ENCODE assay signal across 1 cellular context in genomic region chr7:116511552-116512523, GRCh38.
TF ChIP-seq lines count a peak whose summit lies in the region.

No MANE protein-coding gene starts in this region.

TF ChIP-seq in K562, 482 proteins besides CTCF, POLR2A, EP300 and RAD21 (continued from another document and continues in another):
- TF ChIP-seq ATF2 (CRISPR knock-in tag; IDR thresholded peaks at IDR 0.05) (no peak), SMAD4 (CRISPR knock-in tag; conservative IDR thresholded peaks at IDR 0.05) (peak; percentile 77), MCM5 (IDR thresholded peaks at IDR 0.05; ENCODE audit: low read depth) (no peak), ZNF354B (CRISPR knock-in tag; IDR thresholded peaks at IDR 0.05) (0 out of 2 replicates have a peak, but pooled peaks have one; percentile 30), ETV1 (tag; conservative IDR thresholded peaks at IDR 0.05; ENCODE audit: low read depth) (peak; percentile 10), JUND (IDR thresholded peaks at IDR 0.05; ENCODE audit: borderline replicate concordance, low read depth, low read length) (no peak), JUND (tag; IDR thresholded peaks at IDR 0.05; ENCODE audit: borderline replicate concordance, low read depth, low read length) (peak; percentile 47; the same call in 1 of the 3 replicates), MAFG (tag; conservative IDR thresholded peaks at IDR 0.05) (0 out of 2 replicates have a peak, but pooled peaks have one; percentile 6), PHF8 (IDR thresholded peaks at IDR 0.05; ENCODE audit: borderline replicate concordance, low read length) (no peak; the same call in 1 of the 2 replicates), ZNF76 (CRISPR knock-in tag; IDR thresholded peaks at IDR 0.05; ENCODE audit: borderline replicate concordance) (0 out of 2 replicates have a peak, but pooled peaks have one; percentile 52), MXI1 (IDR thresholded peaks at IDR 0.05; ENCODE audit: low read depth, low read length) (peak; percentile 57), ZNF175 (CRISPR knock-in tag; IDR thresholded peaks at IDR 0.05; ENCODE audit: low read depth) (0 out of 2 replicates have a peak, but pooled peaks have one; percentile 56), NR4A1 (CRISPR knock-in tag; IDR thresholded peaks at IDR 0.05) (no peak), NR4A1 (tag; IDR thresholded peaks at IDR 0.05) (peak; percentile 89), CEBPG (CRISPR knock-in tag; IDR thresholded peaks at IDR 0.05) (no peak), CEBPG (tag; conservative IDR thresholded peaks at IDR 0.05 in 1 of 2, IDR thresholded peaks at IDR 0.05 in 1 of 2) (peak in 1 of 2 experiments; percentile 22; a peak in 2 of 4 replicates), MYC (IDR thresholded peaks at IDR 0.05; ENCODE audit: low read depth, low read length) (peak; percentile 97), MYC (CRISPR knock-in tag; IDR thresholded peaks at IDR 0.05; ENCODE audit: borderline replicate concordance, low read depth) (peak; percentile 92), L3MBTL2 (IDR thresholded peaks at IDR 0.05) (peak; percentile 96), HOXB6 (CRISPR knock-in tag; IDR thresholded peaks at IDR 0.05; ENCODE audit: borderline replicate concordance) (no peak), ZSCAN29 (IDR thresholded peaks at IDR 0.05) (no peak), HDAC2 (IDR thresholded peaks at IDR 0.05) (peak; percentile 56; the same call in 1 of the 2 replicates), ZBTB34 (CRISPR knock-in tag; IDR thresholded peaks at IDR 0.05) (no peak), NCOA4 (IDR thresholded peaks at IDR 0.05; ENCODE audit: partially characterized antibody) (no peak), TAF9B (IDR thresholded peaks at IDR 0.05; ENCODE audit: partially characterized antibody) (peak; percentile 66), PREB (CRISPR knock-in tag; IDR thresholded peaks at IDR 0.05) (peak; percentile 45; the same call in 1 of the 2 replicates), FOXJ3 (CRISPR knock-in tag; IDR thresholded peaks at IDR 0.05) (no peak), DMBX1 (CRISPR knock-in tag; IDR thresholded peaks at IDR 0.05; ENCODE audit: borderline replicate concordance) (peak; percentile 80; the same call in 1 of the 2 replicates), SMARCA5 (IDR thresholded peaks at IDR 0.05) (no peak), ZNF316 (IDR thresholded peaks at IDR 0.05) (no peak), BRF1 (IDR thresholded peaks at IDR 0.05; ENCODE audit: borderline replicate concordance, extremely low read depth, insufficient read length) (no peak), U2AF2 (optimal IDR thresholded peaks at IDR 0.05; ENCODE audit: low read depth, low read length) (no peak), SOX6 (IDR thresholded peaks at IDR 0.05) (peak; percentile 84), NFE2 (IDR thresholded peaks at IDR 0.05; ENCODE audit: low read depth) (no peak), NFIX (CRISPR knock-in tag; IDR thresholded peaks at IDR 0.05; ENCODE audit: low read depth) (no peak), ZNF57 (CRISPR knock-in tag; IDR thresholded peaks at IDR 0.05) (no peak), GABPB2 (CRISPR knock-in tag; conservative IDR thresholded peaks at IDR 0.05) (no peak), SETDB1 (IDR thresholded peaks at IDR 0.05; ENCODE audit: low read length) (no peak), MTA1 (IDR thresholded peaks at IDR 0.05; ENCODE audit: borderline replicate concordance) (no peak)
- TF ChIP-seq, protein P1, sequence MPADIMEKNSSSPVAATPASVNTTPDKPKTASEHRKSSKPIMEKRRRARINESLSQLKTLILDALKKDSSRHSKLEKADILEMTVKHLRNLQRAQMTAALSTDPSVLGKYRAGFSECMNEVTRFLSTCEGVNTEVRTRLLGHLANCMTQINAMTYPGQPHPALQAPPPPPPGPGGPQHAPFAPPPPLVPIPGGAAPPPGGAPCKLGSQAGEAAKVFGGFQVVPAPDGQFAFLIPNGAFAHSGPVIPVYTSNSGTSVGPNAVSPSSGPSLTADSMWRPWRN (IDR thresholded peaks at IDR 0.05; ENCODE audit: low read depth), result 0 out of 2 replicates have a peak, but pooled peaks have one; percentile 25
- TF ChIP-seq, protein P2, sequence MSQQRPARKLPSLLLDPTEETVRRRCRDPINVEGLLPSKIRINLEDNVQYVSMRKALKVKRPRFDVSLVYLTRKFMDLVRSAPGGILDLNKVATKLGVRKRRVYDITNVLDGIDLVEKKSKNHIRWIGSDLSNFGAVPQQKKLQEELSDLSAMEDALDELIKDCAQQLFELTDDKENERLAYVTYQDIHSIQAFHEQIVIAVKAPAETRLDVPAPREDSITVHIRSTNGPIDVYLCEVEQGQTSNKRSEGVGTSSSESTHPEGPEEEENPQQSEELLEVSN (IDR thresholded peaks at IDR 0.05; ENCODE audit: borderline replicate concordance in 1 of 2, extremely low read depth in 1 of 2, insufficient read depth in 1 of 2, insufficient read length in 1 of 2, low read depth in 1 of 2, low read length in 1 of 2, poor library complexity in 1 of 2, severe bottlenecking in 1 of 2), result peak; percentile 45 to 73
- TF ChIP-seq, protein P3, sequence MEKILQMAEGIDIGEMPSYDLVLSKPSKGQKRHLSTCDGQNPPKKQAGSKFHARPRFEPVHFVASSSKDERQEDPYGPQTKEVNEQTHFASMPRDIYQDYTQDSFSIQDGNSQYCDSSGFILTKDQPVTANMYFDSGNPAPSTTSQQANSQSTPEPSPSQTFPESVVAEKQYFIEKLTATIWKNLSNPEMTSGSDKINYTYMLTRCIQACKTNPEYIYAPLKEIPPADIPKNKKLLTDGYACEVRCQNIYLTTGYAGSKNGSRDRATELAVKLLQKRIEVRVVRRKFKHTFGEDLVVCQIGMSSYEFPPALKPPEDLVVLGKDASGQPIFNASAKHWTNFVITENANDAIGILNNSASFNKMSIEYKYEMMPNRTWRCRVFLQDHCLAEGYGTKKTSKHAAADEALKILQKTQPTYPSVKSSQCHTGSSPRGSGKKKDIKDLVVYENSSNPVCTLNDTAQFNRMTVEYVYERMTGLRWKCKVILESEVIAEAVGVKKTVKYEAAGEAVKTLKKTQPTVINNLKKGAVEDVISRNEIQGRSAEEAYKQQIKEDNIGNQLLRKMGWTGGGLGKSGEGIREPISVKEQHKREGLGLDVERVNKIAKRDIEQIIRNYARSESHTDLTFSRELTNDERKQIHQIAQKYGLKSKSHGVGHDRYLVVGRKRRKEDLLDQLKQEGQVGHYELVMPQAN (IDR thresholded peaks at IDR 0.05; ENCODE audit: borderline replicate concordance), result peak; percentile 98
- TF ChIP-seq, protein P4, sequence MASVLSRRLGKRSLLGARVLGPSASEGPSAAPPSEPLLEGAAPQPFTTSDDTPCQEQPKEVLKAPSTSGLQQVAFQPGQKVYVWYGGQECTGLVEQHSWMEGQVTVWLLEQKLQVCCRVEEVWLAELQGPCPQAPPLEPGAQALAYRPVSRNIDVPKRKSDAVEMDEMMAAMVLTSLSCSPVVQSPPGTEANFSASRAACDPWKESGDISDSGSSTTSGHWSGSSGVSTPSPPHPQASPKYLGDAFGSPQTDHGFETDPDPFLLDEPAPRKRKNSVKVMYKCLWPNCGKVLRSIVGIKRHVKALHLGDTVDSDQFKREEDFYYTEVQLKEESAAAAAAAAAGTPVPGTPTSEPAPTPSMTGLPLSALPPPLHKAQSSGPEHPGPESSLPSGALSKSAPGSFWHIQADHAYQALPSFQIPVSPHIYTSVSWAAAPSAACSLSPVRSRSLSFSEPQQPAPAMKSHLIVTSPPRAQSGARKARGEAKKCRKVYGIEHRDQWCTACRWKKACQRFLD (CRISPR knock-in tag; IDR thresholded peaks at IDR 0.05), result peak; percentile 84
- TF ChIP-seq, protein P5, sequence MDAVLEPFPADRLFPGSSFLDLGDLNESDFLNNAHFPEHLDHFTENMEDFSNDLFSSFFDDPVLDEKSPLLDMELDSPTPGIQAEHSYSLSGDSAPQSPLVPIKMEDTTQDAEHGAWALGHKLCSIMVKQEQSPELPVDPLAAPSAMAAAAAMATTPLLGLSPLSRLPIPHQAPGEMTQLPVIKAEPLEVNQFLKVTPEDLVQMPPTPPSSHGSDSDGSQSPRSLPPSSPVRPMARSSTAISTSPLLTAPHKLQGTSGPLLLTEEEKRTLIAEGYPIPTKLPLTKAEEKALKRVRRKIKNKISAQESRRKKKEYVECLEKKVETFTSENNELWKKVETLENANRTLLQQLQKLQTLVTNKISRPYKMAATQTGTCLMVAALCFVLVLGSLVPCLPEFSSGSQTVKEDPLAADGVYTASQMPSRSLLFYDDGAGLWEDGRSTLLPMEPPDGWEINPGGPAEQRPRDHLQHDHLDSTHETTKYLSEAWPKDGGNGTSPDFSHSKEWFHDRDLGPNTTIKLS (IDR thresholded peaks at IDR 0.05; ENCODE audit: borderline replicate concordance, low read depth), result peak; percentile 25; the same call in 1 of the 2 replicates
- TF ChIP-seq, protein P6, sequence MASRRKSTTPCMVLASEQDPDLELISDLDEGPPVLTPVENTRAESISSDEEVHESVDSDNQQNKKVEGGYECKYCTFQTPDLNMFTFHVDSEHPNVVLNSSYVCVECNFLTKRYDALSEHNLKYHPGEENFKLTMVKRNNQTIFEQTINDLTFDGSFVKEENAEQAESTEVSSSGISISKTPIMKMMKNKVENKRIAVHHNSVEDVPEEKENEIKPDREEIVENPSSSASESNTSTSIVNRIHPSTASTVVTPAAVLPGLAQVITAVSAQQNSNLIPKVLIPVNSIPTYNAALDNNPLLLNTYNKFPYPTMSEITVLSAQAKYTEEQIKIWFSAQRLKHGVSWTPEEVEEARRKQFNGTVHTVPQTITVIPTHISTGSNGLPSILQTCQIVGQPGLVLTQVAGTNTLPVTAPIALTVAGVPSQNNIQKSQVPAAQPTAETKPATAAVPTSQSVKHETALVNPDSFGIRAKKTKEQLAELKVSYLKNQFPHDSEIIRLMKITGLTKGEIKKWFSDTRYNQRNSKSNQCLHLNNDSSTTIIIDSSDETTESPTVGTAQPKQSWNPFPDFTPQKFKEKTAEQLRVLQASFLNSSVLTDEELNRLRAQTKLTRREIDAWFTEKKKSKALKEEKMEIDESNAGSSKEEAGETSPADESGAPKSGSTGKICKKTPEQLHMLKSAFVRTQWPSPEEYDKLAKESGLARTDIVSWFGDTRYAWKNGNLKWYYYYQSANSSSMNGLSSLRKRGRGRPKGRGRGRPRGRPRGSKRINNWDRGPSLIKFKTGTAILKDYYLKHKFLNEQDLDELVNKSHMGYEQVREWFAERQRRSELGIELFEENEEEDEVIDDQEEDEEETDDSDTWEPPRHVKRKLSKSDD (conservative IDR thresholded peaks at IDR 0.05; ENCODE audit: low read length), result no peak
- TF ChIP-seq, protein P7, sequence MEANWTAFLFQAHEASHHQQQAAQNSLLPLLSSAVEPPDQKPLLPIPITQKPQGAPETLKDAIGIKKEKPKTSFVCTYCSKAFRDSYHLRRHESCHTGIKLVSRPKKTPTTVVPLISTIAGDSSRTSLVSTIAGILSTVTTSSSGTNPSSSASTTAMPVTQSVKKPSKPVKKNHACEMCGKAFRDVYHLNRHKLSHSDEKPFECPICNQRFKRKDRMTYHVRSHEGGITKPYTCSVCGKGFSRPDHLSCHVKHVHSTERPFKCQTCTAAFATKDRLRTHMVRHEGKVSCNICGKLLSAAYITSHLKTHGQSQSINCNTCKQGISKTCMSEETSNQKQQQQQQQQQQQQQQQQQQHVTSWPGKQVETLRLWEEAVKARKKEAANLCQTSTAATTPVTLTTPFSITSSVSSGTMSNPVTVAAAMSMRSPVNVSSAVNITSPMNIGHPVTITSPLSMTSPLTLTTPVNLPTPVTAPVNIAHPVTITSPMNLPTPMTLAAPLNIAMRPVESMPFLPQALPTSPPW (CRISPR knock-in tag; IDR thresholded peaks at IDR 0.05), result peak; percentile 8; the same call in 1 of the 2 replicates
